Comparison of ENCODE assay signal across 14 cellular contexts in the genomic region with DNA sequence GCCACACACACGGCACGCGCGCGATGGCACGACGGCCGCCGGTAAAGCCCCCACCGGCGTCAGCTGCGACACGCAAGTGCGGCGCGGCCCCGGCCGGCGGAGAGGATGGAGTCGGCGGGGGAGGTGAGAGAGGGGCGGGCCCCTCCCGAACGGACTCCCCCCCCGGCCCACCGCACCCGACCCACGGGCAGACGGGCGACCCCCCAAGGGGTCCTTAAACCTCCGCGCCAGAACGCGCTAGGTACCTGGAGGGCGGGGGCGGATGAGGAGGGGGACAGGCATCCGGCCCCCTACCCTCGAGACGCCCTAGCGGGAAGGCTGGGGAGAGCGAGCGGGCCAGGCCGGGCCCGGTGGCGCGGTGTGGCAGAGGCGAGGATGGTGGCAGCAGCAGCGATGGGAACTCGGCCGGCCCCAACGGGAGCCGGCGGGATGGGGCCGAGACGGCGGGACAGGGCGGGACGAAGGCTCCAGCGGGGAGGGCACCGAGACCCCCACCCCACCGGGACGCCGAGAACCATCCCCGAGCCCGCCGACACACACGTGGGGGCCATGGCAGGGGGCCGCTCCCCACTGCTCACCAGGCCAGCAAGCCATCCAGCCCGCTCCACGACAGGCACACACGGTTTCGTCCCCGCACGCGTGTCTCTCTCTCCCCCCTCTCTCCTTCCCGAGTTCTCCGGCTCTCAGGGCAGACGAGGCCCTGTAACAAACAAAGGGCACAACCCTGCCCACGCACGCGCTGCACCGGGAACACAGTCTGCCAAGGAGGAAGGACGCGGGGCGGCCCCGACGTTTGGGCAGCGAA.
"Had no signal": no experiment of that assay in that cellular context is flagged by ENCODE, and none has a peak within 500 bp of the region (broad histone marks: within the 10 kb centered on the region; RNA-seq: fewer than 3 reads in every experiment).

No MANE protein-coding gene starts in this region.

- DNase-seq: activated CD4-positive, alpha-beta T cell treated with anti-CD3 and anti-CD28 coated beads for 1 hour; activated CD4-positive, alpha-beta T cell treated with anti-CD3 and anti-CD28 coated beads, Interleukin-2, amount 50 U/mL, for 48 hours; activated gamma-delta T cell; activated T-cell treated with anti-CD3 and anti-CD28 coated beads, Interleukin-2, amount 50 U/mL, for 48 hours; anterior cingulate cortex; effector memory CD4-positive, alpha-beta T cell; head of caudate nucleus; left cardiac atrium; midbrain; stimulated activated naive CD4-positive, alpha-beta T cell had no signal

- H3K9ac ChIP-seq: parathyroid adenoma had no signal

- H3K4me3 ChIP-seq: breast epithelium had no signal

- H3K79me2 ChIP-seq: parathyroid adenoma had no signal

- H3K27ac ChIP-seq: breast epithelium, parathyroid adenoma, VCaP had no signal

- H3K36me3 ChIP-seq: breast epithelium had no signal

- H3K27me3 ChIP-seq: breast epithelium had no signal

- FAIRE-seq: frontal cortex had no signal

- H3K4me1 ChIP-seq: breast epithelium, parathyroid adenoma had no signal

- H2AFZ ChIP-seq: parathyroid adenoma had no signal
